27 cellular contexts compared by ENCODE assay signal in the genomic region with DNA sequence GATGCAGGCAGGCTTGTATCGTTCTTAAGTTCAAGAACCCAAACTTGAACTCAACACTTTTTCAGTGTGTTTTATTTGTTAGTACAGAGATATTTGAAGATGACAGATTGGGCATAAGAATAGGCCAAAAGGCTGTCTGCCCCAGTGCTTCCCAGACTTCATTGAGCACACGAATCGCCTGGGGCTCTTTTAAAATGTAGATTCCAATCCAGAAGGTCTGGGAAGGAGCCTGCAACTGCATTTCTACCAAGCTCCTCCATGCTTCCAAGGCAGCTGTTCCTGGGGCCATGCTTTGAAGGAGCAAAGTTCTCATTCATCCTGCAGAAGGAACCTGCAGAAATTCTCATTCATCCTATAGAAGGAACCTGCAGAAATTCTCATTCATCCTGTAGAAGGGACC.
"Had no signal": no experiment of that assay in that cellular context is flagged by ENCODE, and none has a peak within 500 bp of the region (broad histone marks: within the 10 kb centered on the region; RNA-seq: fewer than 3 reads in every experiment).

No MANE protein-coding gene starts in this region.

- H3K4me1 ChIP-seq: pancreas, prostate gland, testis, upper lobe of right lung had no signal

- ATAC-seq: naive thymus-derived CD4-positive, alpha-beta T cell; natural killer cell treated with Interleukin-12 subunit alpha and Interleukin-12 subunit beta and Interleukin-15 and Interleukin-18, amount 100 ng/mL, for 72 hours; pancreas; right cardiac atrium; sciatic nerve; stimulated activated naive B cell treated with anti-CD40 and anti-IgM and Interleukin-4, amounts not matched to agents 10 μg/mL and 1 μg/mL and 100 μg/mL, for 72 hours; stimulated activated naive CD8-positive, alpha-beta T cell treated with anti-CD3 and anti-CD28 coated beads, Interleukin-15, Interleukin-2, amounts not matched to agents 100 U/mL and 50 U/mL, for 24 hours; upper lobe of right lung had no signal

- H3K4me1 Mint-ChIP-seq: naive thymus-derived CD4-positive, alpha-beta T cell; stimulated activated naive B cell treated with anti-CD40 and anti-IgM and Interleukin-4, amounts not matched to agents 10 μg/mL and 1 μg/mL and 100 μg/mL, for 72 hours had no signal

- H3K4me3 ChIP-seq: left ventricle myocardium inferior, lung, mucosa of descending colon, pancreas, prostate gland, skin epidermis, stomach, testis, thyroid gland, upper lobe of right lung had no signal

- H3K9me3 Mint-ChIP-seq: naive thymus-derived CD4-positive, alpha-beta T cell; natural killer cell treated with Interleukin-12 subunit alpha and Interleukin-12 subunit beta and Interleukin-15 and Interleukin-18, amount 100 ng/mL, for 72 hours; neural crest cell; stimulated activated naive B cell treated with anti-CD40 and anti-IgM and Interleukin-4, amounts not matched to agents 10 μg/mL and 1 μg/mL and 100 μg/mL, for 72 hours had no signal

- H3K4me3 Mint-ChIP-seq: immature natural killer cell; naive thymus-derived CD4-positive, alpha-beta T cell; natural killer cell treated with Interleukin-12 subunit alpha and Interleukin-12 subunit beta and Interleukin-15 and Interleukin-18, amount 100 ng/mL, for 72 hours; neural crest cell; stimulated activated naive B cell treated with anti-CD40 and anti-IgM and Interleukin-4, amounts not matched to agents 10 μg/mL and 1 μg/mL and 100 μg/mL, for 72 hours had no signal

- H3K36me3 ChIP-seq: left ventricle myocardium inferior, pancreas, prostate gland, stomach, thyroid gland, upper lobe of right lung had no signal

- H3K27ac Mint-ChIP-seq: immature natural killer cell; naive thymus-derived CD4-positive, alpha-beta T cell; natural killer cell treated with Interleukin-12 subunit alpha and Interleukin-12 subunit beta and Interleukin-15 and Interleukin-18, amount 100 ng/mL, for 72 hours; stimulated activated naive B cell treated with anti-CD40 and anti-IgM and Interleukin-4, amounts not matched to agents 10 μg/mL and 1 μg/mL and 100 μg/mL, for 72 hours had no signal

- H3K9me3 ChIP-seq: left ventricle myocardium inferior, mucosa of descending colon, pancreas, prostate gland, stomach, testis, thyroid gland, upper lobe of right lung had no signal

- DNase-seq: hippocampal formation; immature natural killer cell; left ventricle myocardium inferior; midbrain; mucosa of descending colon; naive thymus-derived CD4-positive, alpha-beta T cell; pancreas; posterior cingulate gyrus; retina; right cardiac atrium; stimulated activated CD4-positive, alpha-beta T cell treated with anti-CD3 and anti-CD28 coated beads, Interleukin-12 subunit alpha, Interleukin-12 subunit beta, amount 100 ng/mL, for 4 hours; stimulated activated CD4-positive, alpha-beta T cell treated with anti-CD3 and anti-CD28 coated beads, Interleukin-15, amount 100 ng/mL, for 24 hours; stimulated activated CD4-positive, alpha-beta T cell treated with anti-CD3 and anti-CD28 coated beads, Interleukin-2, amount 100 ng/mL, for 24 hours; stimulated activated CD4-positive, alpha-beta T cell treated with anti-CD3 and anti-CD28 coated beads, Interleukin-4, amount 100 ng/mL, for 1 hour; stimulated activated naive B cell treated with anti-CD40 and anti-IgM and Interleukin-4, amounts not matched to agents 10 μg/mL and 1 μg/mL and 100 μg/mL, for 72 hours; stimulated activated naive CD8-positive, alpha-beta T cell treated with anti-CD3 and anti-CD28 coated beads, Interleukin-15, Interleukin-2, amounts not matched to agents 100 U/mL and 50 U/mL, for 24 hours; stomach; testis; thyroid gland; trophoblast cell; upper lobe of right lung had no signal

- H3K27ac ChIP-seq: left ventricle myocardium inferior, pancreas, prostate gland, skin epidermis, stomach, testis, thyroid gland, upper lobe of right lung had no signal

- H3K27me3 ChIP-seq: pancreas, stomach, testis, thyroid gland, upper lobe of right lung had no signal

- H3K36me3 Mint-ChIP-seq: natural killer cell treated with Interleukin-12 subunit alpha and Interleukin-12 subunit beta and Interleukin-15 and Interleukin-18, amount 100 ng/mL, for 72 hours; stimulated activated naive B cell treated with anti-CD40 and anti-IgM and Interleukin-4, amounts not matched to agents 10 μg/mL and 1 μg/mL and 100 μg/mL, for 72 hours had no signal
